8 cellular contexts compared by ENCODE assay signal in the genomic region with DNA sequence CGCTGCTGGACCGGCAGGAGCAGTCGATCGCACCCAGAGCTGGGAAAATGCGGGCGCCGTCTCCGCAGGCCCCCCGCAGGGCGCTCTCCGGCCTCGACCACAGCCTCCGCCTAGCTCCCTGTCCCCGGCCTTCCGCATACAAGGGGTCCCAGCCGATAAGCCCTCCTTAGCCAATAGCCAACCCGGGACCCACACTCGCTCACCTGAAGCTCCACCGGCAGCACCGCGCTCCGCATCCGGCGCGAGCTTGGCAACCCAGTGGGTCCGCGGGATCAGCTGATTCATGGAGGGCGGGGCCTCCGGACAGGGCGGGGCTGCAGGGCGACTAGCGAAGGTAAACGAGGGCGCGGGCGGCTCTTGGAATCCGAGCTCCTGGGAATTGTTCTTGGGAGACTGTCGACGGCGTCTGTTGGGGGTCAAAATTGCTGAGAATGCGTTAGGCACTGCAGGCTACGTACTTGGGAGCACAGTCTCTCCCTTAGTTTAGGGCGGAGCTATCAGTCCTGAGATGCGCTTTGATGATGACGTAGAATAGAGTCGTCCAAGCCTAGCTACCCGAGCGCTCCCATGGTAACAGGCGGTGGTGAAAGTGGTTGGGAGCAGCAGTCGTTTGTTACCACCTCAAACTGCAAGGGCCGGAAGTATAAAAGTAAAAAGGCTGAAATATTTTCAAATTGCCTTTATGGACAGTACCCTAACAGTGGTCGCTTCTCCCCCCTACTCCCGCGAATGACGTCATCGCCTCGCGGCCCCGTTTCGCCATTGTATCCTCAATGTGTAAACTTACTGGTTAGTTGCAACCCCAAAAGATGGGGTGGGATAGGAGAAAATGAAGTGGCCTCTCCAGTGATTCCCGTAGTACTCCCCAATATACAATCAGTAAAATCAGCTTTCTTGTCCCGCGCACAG. TPM values are rescaled to one million over a fixed set of nuclear protein-coding genes. Genes with fewer than 3 reads are reported as not detected.
DNase-seq lines count a peak whose midpoint lies in the region; ATAC-seq, FAIRE-seq and TF ChIP-seq lines count a peak whose summit lies in the region.

A gene (minus strand): TSS at position 260 of the 909 bp plus-strand sequence. CDS start 12,048 bp downstream, outside the sequence.

- H4K20me1 ChIP-seq in keratinocyte (ENCODE audit: control insufficient read depth, extremely low read depth, insufficient read depth, low read length), result no peaks in the 10 kb centered on the region

- peak within 1 kb of the TSS; percentile 77 for H3K27ac ChIP-seq in keratinocyte (ENCODE audit: control insufficient read depth, insufficient read depth, low read length)

- FAIRE-seq in keratinocyte (lab: Jason Lieb, UNC), result peak; percentile 92

- dilution Hi-C loops in keratinocyte (cut with MboI; ENCODE audit: extremely low pct_ligation_motif_present, low sequenced_read_pairs), result no loop called here

- ATAC-seq in GM19035 (IDR thresholded peaks at IDR 0.05; ENCODE audit: unreplicated experiment) (peak; percentile 97), HG03354 (IDR thresholded peaks at IDR 0.05; ENCODE audit: poor library complexity, severe bottlenecking, unreplicated experiment) (peak; percentile 95)

- H3K9me3 ChIP-seq in keratinocyte (ENCODE audit: control insufficient read depth, low read depth, low read length), result no peaks in the 10 kb centered on the region

- H3K4me3 ChIP-seq in keratinocyte (ENCODE audit: control insufficient read depth in 2 of 3, extremely low read depth in 1 of 3, insufficient read depth in 2 of 3, low read depth in 1 of 3, low read length in 3 of 3), result peak within 1 kb of the TSS; percentile 66 to 92 (median 83)

- peak within 1 kb of the TSS; percentile 94 for H3K4me2 ChIP-seq in keratinocyte (ENCODE audit: control insufficient read depth, extremely low read depth, insufficient read depth, low read depth, low read length)

- H3K9me1 ChIP-seq in keratinocyte (ENCODE audit: control insufficient read depth, extremely low read depth, insufficient read depth, low read length), result no peaks in the 10 kb centered on the region

- H3K36me3 ChIP-seq in keratinocyte (ENCODE audit: control insufficient read depth in 2 of 2, extremely low read depth in 1 of 2, insufficient read depth in 2 of 2, low read length in 2 of 2), result no peaks in the 10 kb centered on the region

- H3K27me3 ChIP-seq in keratinocyte (ENCODE audit: control insufficient read depth, extremely low read depth, insufficient read depth, low read length), result no peaks in the 10 kb centered on the region

- peaks cover 24% of the 10 kb centered on the region for H3K4me1 ChIP-seq in keratinocyte (ENCODE audit: control insufficient read depth, extremely low read depth, insufficient read depth, low read length)

- DNase-seq in AG09319 (ENCODE audit: extremely low read depth, low read depth), result peak; percentile 97
- peak; percentile 93 for DNase-seq in NCI-H446 treated with DMSO at 0.1 percent for 48 hours (lab: John Stamatoyannopoulos, UW)
- peak; percentile 95 for DNase-seq in activated CD4-positive, CD25-positive, alpha-beta regulatory T cell treated with anti-CD3 and anti-CD28 coated beads, Interleukin-2, amount 50 U/mL, for 72 hours
- peak; percentile 93 for DNase-seq in cerebellum (ENCODE audit: low spot score)
- peak; percentile 96 for DNase-seq in keratinocyte (ENCODE audit: low read depth, low spot score)
- DNase-seq in stimulated activated CD4-positive, alpha-beta T cell treated with anti-CD3 and anti-CD28 coated beads, Interleukin-15, amount 100 ng/mL, for 1 hour (ENCODE audit: low read depth in 1 of 2, low spot score in 1 of 2), result peak; percentile 84 to 91

- peak within 1 kb of the TSS; percentile 98 for H2AFZ ChIP-seq in keratinocyte (ENCODE audit: control insufficient read depth, low read length)

- TF ChIP-seq CTCF in AG09319 (IDR thresholded peaks at IDR 0.05; ENCODE audit: low read depth, low read length) (no peak; the same call in 1 of the 2 replicates), keratinocyte (optimal IDR thresholded peaks at IDR 0.05 in 1 of 3, IDR thresholded peaks at IDR 0.05 in 1 of 3, conservative IDR thresholded peaks at IDR 0.05 in 1 of 3; ENCODE audit: extremely low read depth in 1 of 3, insufficient read depth in 2 of 3, low read length in 3 of 3) (no peak)

- peaks cover 43% of the 10 kb centered on the region for H3K79me2 ChIP-seq in keratinocyte (ENCODE audit: control insufficient read depth, insufficient read depth, low read length)

- H3K9ac ChIP-seq in keratinocyte (ENCODE audit: control insufficient read depth, extremely low read depth, insufficient read depth, low read length), result peak within 1 kb of the TSS; percentile 90

RNA-seq across cellular contexts. Expression of the gene that starts here (rescaled TPM):
- total RNA-seq in cerebellum, result 55.7 TPM
- polyA plus RNA-seq in keratinocyte, result 21.3 to 25.8 TPM (median 23.4 TPM) in 3 replicates
- 13.1 TPM for polyA plus RNA-seq in keratinocyte (2011; ENCODE audit: low read depth)
- polyA plus RNA-seq in keratinocyte (2011; cell fraction: cytosol; rRNA removed), result 13.3 and 20.6 TPM in 2 replicates
- 39.2 and 42.3 TPM in 2 replicates for polyA plus RNA-seq in keratinocyte (2011; cell fraction: nucleus; rRNA removed)
- polyA plus RNA-seq in keratinocyte (2012; ENCODE audit: low replicate concordance), result 7.5 and 19.9 TPM in 2 replicates
- polyA minus RNA-seq in keratinocyte, result 20.3 to 44.0 TPM (median 39.9 TPM) in 3 replicates
- 16.1 TPM for polyA minus RNA-seq in keratinocyte (2011; cell fraction: cytosol; rRNA and poly(A)+ RNA removed)
- 34.5 and 72.0 TPM in 2 replicates for polyA minus RNA-seq in keratinocyte (2011; cell fraction: nucleus; rRNA and poly(A)+ RNA removed)

Comparison
In these comparisons a context has a peak if more than half of its experiments do, and no peak if none do; other contexts are left out.
1. Peak in every context shown above with its lines: DNase-seq, ATAC-seq, H3K4me3 ChIP-seq and H3K27ac ChIP-seq.